In the genomic region with DNA sequence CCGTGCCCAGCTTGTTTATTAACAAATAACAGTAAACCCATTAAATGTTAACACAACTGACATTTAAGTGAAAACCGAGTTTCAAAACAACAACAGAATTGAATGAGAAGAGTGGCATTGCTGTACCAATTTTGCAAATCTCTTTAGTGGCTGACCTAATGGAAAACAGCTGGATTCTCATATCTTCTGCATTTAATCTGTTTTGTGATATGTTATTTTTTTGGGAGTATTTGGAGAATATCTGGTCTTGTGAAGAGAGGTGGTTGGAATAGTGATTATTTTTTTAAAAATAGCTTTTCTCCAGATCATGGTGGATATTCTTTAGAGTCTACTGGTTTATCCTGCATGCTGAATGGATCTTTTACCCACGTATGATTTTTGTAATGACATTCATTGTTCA, we compare ENCODE assay signal across 29 cellular contexts.
"Had no signal": no experiment of that assay in that cellular context is flagged by ENCODE, and none has a peak within 500 bp of the region (broad histone marks: within the 10 kb centered on the region; RNA-seq: fewer than 3 reads in every experiment).

No MANE protein-coding gene starts in this region.

- FAIRE-seq: urothelium cell line had no signal

- H3K4me3 ChIP-seq: stomach, suprapubic skin, testis, thoracic aorta, thyroid gland, tibial artery, tibial nerve, transverse colon, upper lobe of left lung, upper lobe of right lung, uterus, vagina had no signal

- H3K9me3 ChIP-seq: testis, thyroid gland, tibial artery, upper lobe of right lung, uterus, vagina had no signal

- H3K27me3 Mint-ChIP-seq: stimulated activated memory B cell treated with anti-CD40 and anti-IgM and Interleukin-4, amounts not matched to agents 10 μg/mL and 1 μg/mL and 100 μg/mL, for 72 hours; stimulated activated naive B cell treated with anti-CD40 and anti-IgM and Interleukin-4, amounts not matched to agents 10 μg/mL and 1 μg/mL and 100 μg/mL, for 72 hours; stimulated activated naive CD8-positive, alpha-beta T cell treated with anti-CD3 and anti-CD28 coated beads, Interleukin-15, amount 100 ng/mL, for 72 hours; stimulated activated naive CD8-positive, alpha-beta T cell treated with anti-CD3 and anti-CD28 coated beads, Interleukin-15, Interleukin-2, amounts not matched to agents 100 ng/mL and 50 ng/mL, for 24 hours; type B pancreatic cell had no signal

- DNase-seq: stimulated activated CD4-positive, alpha-beta T cell treated with anti-CD3 and anti-CD28 coated beads, Interleukin-2, amount 100 ng/mL, for 48 hours; stimulated activated CD4-positive, alpha-beta T cell treated with anti-CD3 and anti-CD28 coated beads, Interleukin-4, amount 100 ng/mL, for 1 hour; stimulated activated CD4-positive, alpha-beta T cell treated with anti-CD3 and anti-CD28 coated beads, Interleukin-4, amount 100 ng/mL, for 24 hours; stimulated activated CD4-positive, alpha-beta T cell treated with anti-CD3 and anti-CD28 coated beads, Interleukin-4, amount 100 ng/mL, for 4 hours; stimulated activated CD8-positive, alpha-beta memory T cell treated with anti-CD3 and anti-CD28 coated beads, Interleukin-4, amount 100 ng/mL, for 48 hours; stimulated activated naive B cell treated with anti-CD40 and anti-IgM and Interleukin-4, amounts not matched to agents 10 μg/mL and 1 μg/mL and 100 μg/mL, for 72 hours; stimulated activated naive CD4-positive, alpha-beta T cell; stimulated activated naive CD4-positive, alpha-beta T cell treated with Interleukin-2 at 50 U/mL for 16 hours; stimulated activated naive CD8-positive, alpha-beta T cell treated with anti-CD3 and anti-CD28 coated beads, Interleukin-15, amount 100 ng/mL, for 72 hours; stimulated activated naive CD8-positive, alpha-beta T cell treated with anti-CD3 and anti-CD28 coated beads, Interleukin-15, Interleukin-2, amounts not matched to agents 100 U/mL and 50 U/mL, for 24 hours; stomach; substantia nigra; testis; thyroid gland; tibial artery; transverse colon; trophoblast cell; upper lobe of left lung; upper lobe of right lung; uterus had no signal

- H3K36me3 ChIP-seq: thoracic aorta, thyroid gland, transverse colon, upper lobe of left lung, upper lobe of right lung, uterus had no signal

- H3K27ac ChIP-seq: stomach, suprapubic skin, testis, thoracic aorta, thyroid gland, tibial artery, tibial nerve, transverse colon, upper lobe of left lung, upper lobe of right lung, uterus, vagina had no signal

- H3K4me3 Mint-ChIP-seq: stimulated activated effector memory CD8-positive, alpha-beta T cell treated with anti-CD3 and anti-CD28 coated beads, Interleukin-12 subunit alpha, Interleukin-12 subunit beta, amount 100 ng/mL, for 72 hours; stimulated activated memory B cell treated with anti-CD40 and anti-IgM and Interleukin-4, amounts not matched to agents 10 μg/mL and 1 μg/mL and 100 μg/mL, for 72 hours; stimulated activated naive B cell treated with anti-CD40 and anti-IgM and Interleukin-4, amounts not matched to agents 10 μg/mL and 1 μg/mL and 100 μg/mL, for 72 hours; stimulated activated naive CD8-positive, alpha-beta T cell treated with anti-CD3 and anti-CD28 coated beads, Interleukin-15, amount 100 ng/mL, for 72 hours; stimulated activated naive CD8-positive, alpha-beta T cell treated with anti-CD3 and anti-CD28 coated beads, Interleukin-15, Interleukin-2, amounts not matched to agents 100 ng/mL and 50 ng/mL, for 24 hours; type B pancreatic cell had no signal

- H3K9me3 Mint-ChIP-seq: stimulated activated effector memory CD8-positive, alpha-beta T cell treated with anti-CD3 and anti-CD28 coated beads, Interleukin-12 subunit alpha, Interleukin-12 subunit beta, amount 100 ng/mL, for 72 hours; stimulated activated memory B cell treated with anti-CD40 and anti-IgM and Interleukin-4, amounts not matched to agents 10 μg/mL and 1 μg/mL and 100 μg/mL, for 72 hours; stimulated activated naive CD8-positive, alpha-beta T cell treated with anti-CD3 and anti-CD28 coated beads, Interleukin-15, amount 100 ng/mL, for 72 hours; type B pancreatic cell had no signal

- H3K27me3 ChIP-seq: stomach, suprapubic skin, testis, thyroid gland, tibial artery, tibial nerve, transverse colon, upper lobe of left lung, upper lobe of right lung, uterus, vagina had no signal

- H3K4me1 Mint-ChIP-seq: stimulated activated effector memory CD8-positive, alpha-beta T cell treated with anti-CD3 and anti-CD28 coated beads, Interleukin-12 subunit alpha, Interleukin-12 subunit beta, amount 100 ng/mL, for 72 hours; stimulated activated memory B cell treated with anti-CD40 and anti-IgM and Interleukin-4, amounts not matched to agents 10 μg/mL and 1 μg/mL and 100 μg/mL, for 72 hours; stimulated activated naive CD8-positive, alpha-beta T cell treated with anti-CD3 and anti-CD28 coated beads, Interleukin-15, amount 100 ng/mL, for 72 hours had no signal

- H3K4me1 ChIP-seq: stomach, suprapubic skin, testis, thyroid gland, tibial artery, tibial nerve, transverse colon, upper lobe of left lung, upper lobe of right lung, uterus, vagina had no signal

- H3K27ac Mint-ChIP-seq: stimulated activated effector memory CD8-positive, alpha-beta T cell treated with anti-CD3 and anti-CD28 coated beads, Interleukin-12 subunit alpha, Interleukin-12 subunit beta, amount 100 ng/mL, for 72 hours; stimulated activated memory B cell treated with anti-CD40 and anti-IgM and Interleukin-4, amounts not matched to agents 10 μg/mL and 1 μg/mL and 100 μg/mL, for 72 hours; stimulated activated naive B cell treated with anti-CD40 and anti-IgM and Interleukin-4, amounts not matched to agents 10 μg/mL and 1 μg/mL and 100 μg/mL, for 72 hours; stimulated activated naive CD8-positive, alpha-beta T cell treated with anti-CD3 and anti-CD28 coated beads, Interleukin-15, amount 100 ng/mL, for 72 hours; stimulated activated naive CD8-positive, alpha-beta T cell treated with anti-CD3 and anti-CD28 coated beads, Interleukin-15, Interleukin-2, amounts not matched to agents 100 ng/mL and 50 ng/mL, for 24 hours; type B pancreatic cell had no signal

- ATAC-seq: stimulated activated effector memory CD8-positive, alpha-beta T cell treated with anti-CD3 and anti-CD28 coated beads, Interleukin-12 subunit alpha, Interleukin-12 subunit beta, amount 100 ng/mL, for 72 hours; stimulated activated memory B cell treated with anti-CD40 and anti-IgM and Interleukin-4, amounts not matched to agents 10 μg/mL and 1 μg/mL and 100 μg/mL, for 72 hours; stimulated activated naive B cell treated with anti-CD40 and anti-IgM and Interleukin-4, amounts not matched to agents 10 μg/mL and 1 μg/mL and 100 μg/mL, for 72 hours; stimulated activated naive CD8-positive, alpha-beta T cell treated with anti-CD3 and anti-CD28 coated beads, Interleukin-15, amount 100 ng/mL, for 72 hours; stimulated activated naive CD8-positive, alpha-beta T cell treated with anti-CD3 and anti-CD28 coated beads, Interleukin-15, Interleukin-2, amounts not matched to agents 100 U/mL and 50 U/mL, for 24 hours; upper lobe of right lung had no signal
